In the genomic region with DNA sequence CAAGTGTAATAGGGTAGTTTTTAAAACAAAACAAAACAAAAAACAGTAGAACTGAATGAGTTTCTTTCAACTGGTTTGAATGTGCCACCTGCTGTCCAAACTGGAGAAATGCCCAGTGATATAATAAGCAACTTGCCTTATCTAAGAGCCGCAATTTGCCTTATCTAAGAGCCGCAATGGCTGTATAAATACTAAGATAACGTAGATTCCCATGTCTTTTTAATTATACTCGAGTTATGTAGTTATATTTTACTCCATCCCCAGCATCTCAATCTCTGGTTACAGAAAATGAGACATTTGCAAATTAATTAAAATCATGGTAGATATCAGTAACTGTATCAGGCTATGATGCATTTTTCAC, we compare ENCODE assay signal across 8 cellular contexts.
DNase-seq lines count a peak whose midpoint lies in the region; ATAC-seq and TF ChIP-seq lines count a peak whose summit lies in the region.

No MANE protein-coding gene starts in this region.

- H3K9me3 Mint-ChIP-seq in CD14-positive monocyte, result peaks cover 0 to 2% (median 0%) of the 10 kb centered on the region in 7 donors

- H3K9me3 ChIP-seq in neural cell (ENCODE audit: low read length), result no peaks in the 10 kb centered on the region
- H3K9me3 ChIP-seq in aorta (ENCODE audit: control insufficient read depth, low read length), result no peaks in the 10 kb centered on the region

- H3K4me3 Mint-ChIP-seq in CD14-positive monocyte, result no peak overlapping the region

- no peaks in the 10 kb centered on the region for H3K4me1 ChIP-seq in aorta (ENCODE audit: control insufficient read depth in 1 of 2, insufficient read depth in 2 of 2, low read length in 2 of 2)

- no peak overlapping the region for H3K9ac ChIP-seq in neural cell (ENCODE audit: low read length)

- peaks cover 46 to 56% of the 10 kb centered on the region in 2 donors for H3K36me3 Mint-ChIP-seq in CD14-positive monocyte

- intact Hi-C loops in CD14-positive monocyte (cut with micrococcal nuclease) (loop anchor here in 1 of 2 donors (10.0 kb wide), 1 partner anchor 162 kb away; a partner anchor contains a TSS), aorta (cut with DNase I) (loop anchor here (5.0 to 10.0 kb wide), 2 partner anchors 622 to 624 kb away; no protein-coding TSS in a partner anchor)

- H3K9me2 ChIP-seq in neural cell (ENCODE audit: insufficient read depth, low read length), result no peaks in the 10 kb centered on the region

- DNase-seq in CD14-positive monocyte (ENCODE audit: low spot score), result no peak
- DNase-seq in H4 (ENCODE audit: low spot score), result peak; percentile 56
- DNase-seq in OCI-M1 (lab: John Stamatoyannopoulos, UW), result peak; percentile 83
- DNase-seq in epidermal melanocyte (ENCODE audit: insufficient read length, low spot score), result peak; percentile 43
- DNase-seq in aorta, result no peak
- DNase-seq in NCI-H1048 (lab: John Stamatoyannopoulos, UW), result no peak

- H3F3A ChIP-seq in neural cell (ENCODE audit: insufficient read depth, low read length, poor library complexity, severe bottlenecking), result no peaks in the 10 kb centered on the region

- peak overlapping the region in 1 of 7 donors; percentile 18 for H3K27ac Mint-ChIP-seq in CD14-positive monocyte

- TF ChIP-seq CTCF in CD14-positive monocyte (IDR thresholded peaks at IDR 0.05) (peak; percentile 61), neural cell (IDR thresholded peaks at IDR 0.05; ENCODE audit: poor library complexity, severe bottlenecking) (peak; percentile 75)

- H3K79me2 ChIP-seq in neural cell (replicated peaks; ENCODE audit: insufficient read depth, low read length), result no peaks in the 10 kb centered on the region

- H4K20me1 ChIP-seq in neural cell (ENCODE audit: insufficient read depth), result no peaks in the 10 kb centered on the region

- no peak for TF ChIP-seq EP300 in neural cell (conservative IDR thresholded peaks at IDR 0.05; ENCODE audit: poor library complexity, severe bottlenecking)

- WGBS in aorta, 2 donors, result 4% methylated on average over 4 of the region's 4 CpGs

- no peaks in the 10 kb centered on the region for H3K36me3 ChIP-seq in neural cell (ENCODE audit: insufficient read depth, low read length)
- H3K36me3 ChIP-seq in aorta (ENCODE audit: control insufficient read depth in 1 of 2, insufficient read depth in 2 of 2, low read length in 1 of 2), result no peaks in the 10 kb centered on the region

- ATAC-seq in aorta (ENCODE audit: low FRiP score) (no peak), GM21825 (IDR thresholded peaks at IDR 0.05; ENCODE audit: unreplicated experiment) (no peak)

- no peak overlapping the region for H3K4me3 ChIP-seq in neural cell (ENCODE audit: low read length)
- H3K4me3 ChIP-seq in aorta (ENCODE audit: low read length in 2 of 2), result no peak overlapping the region

- no peak overlapping the region for H3K4me2 ChIP-seq in neural cell (ENCODE audit: low read length)

- peaks cover 4% of the 10 kb centered on the region for H3K4me1 Mint-ChIP-seq in CD14-positive monocyte

- no peaks in the 10 kb centered on the region for H3K27me3 ChIP-seq in neural cell (ENCODE audit: insufficient read depth, low read depth, low read length)
- H3K27me3 ChIP-seq in aorta (ENCODE audit: control insufficient read depth in 1 of 2, insufficient read depth in 2 of 2, low read length in 1 of 2), result no peaks in the 10 kb centered on the region

- H2AFZ ChIP-seq in neural cell (ENCODE audit: low read depth, low read length), result no peak overlapping the region

- no peak overlapping the region for H3K27ac ChIP-seq in neural cell (ENCODE audit: low read length)
- no peak overlapping the region for H3K27ac ChIP-seq in aorta (ENCODE audit: low read depth in 1 of 2, low read length in 2 of 2)

- TF ChIP-seq RAD21 in neural cell (conservative IDR thresholded peaks at IDR 0.05), result peak; percentile 78

- H3K27me3 Mint-ChIP-seq in CD14-positive monocyte (ENCODE audit: low read depth in 3 of 3), result no peaks in the 10 kb centered on the region

TF ChIP-seq in neural cell, 6 proteins besides CTCF, POLR2A, EP300 and RAD21:
- TF ChIP-seq, protein P1, sequence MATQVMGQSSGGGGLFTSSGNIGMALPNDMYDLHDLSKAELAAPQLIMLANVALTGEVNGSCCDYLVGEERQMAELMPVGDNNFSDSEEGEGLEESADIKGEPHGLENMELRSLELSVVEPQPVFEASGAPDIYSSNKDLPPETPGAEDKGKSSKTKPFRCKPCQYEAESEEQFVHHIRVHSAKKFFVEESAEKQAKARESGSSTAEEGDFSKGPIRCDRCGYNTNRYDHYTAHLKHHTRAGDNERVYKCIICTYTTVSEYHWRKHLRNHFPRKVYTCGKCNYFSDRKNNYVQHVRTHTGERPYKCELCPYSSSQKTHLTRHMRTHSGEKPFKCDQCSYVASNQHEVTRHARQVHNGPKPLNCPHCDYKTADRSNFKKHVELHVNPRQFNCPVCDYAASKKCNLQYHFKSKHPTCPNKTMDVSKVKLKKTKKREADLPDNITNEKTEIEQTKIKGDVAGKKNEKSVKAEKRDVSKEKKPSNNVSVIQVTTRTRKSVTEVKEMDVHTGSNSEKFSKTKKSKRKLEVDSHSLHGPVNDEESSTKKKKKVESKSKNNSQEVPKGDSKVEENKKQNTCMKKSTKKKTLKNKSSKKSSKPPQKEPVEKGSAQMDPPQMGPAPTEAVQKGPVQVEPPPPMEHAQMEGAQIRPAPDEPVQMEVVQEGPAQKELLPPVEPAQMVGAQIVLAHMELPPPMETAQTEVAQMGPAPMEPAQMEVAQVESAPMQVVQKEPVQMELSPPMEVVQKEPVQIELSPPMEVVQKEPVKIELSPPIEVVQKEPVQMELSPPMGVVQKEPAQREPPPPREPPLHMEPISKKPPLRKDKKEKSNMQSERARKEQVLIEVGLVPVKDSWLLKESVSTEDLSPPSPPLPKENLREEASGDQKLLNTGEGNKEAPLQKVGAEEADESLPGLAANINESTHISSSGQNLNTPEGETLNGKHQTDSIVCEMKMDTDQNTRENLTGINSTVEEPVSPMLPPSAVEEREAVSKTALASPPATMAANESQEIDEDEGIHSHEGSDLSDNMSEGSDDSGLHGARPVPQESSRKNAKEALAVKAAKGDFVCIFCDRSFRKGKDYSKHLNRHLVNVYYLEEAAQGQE (IDR thresholded peaks at IDR 0.05; ENCODE audit: borderline replicate concordance), result no peak
- TF ChIP-seq POLR2AphosphoS5 (IDR thresholded peaks at IDR 0.05), result no peak
- no peak for TF ChIP-seq MXI1 (conservative IDR thresholded peaks at IDR 0.05; ENCODE audit: poor library complexity, severe bottlenecking)
- TF ChIP-seq SMC3 (conservative IDR thresholded peaks at IDR 0.05; ENCODE audit: poor library complexity), result peak; percentile 85

Comparison
In these comparisons a context has a peak if more than half of its experiments do, and no peak if none do; other contexts are left out.
1. DNase-seq: peak in H4 (single experiment), OCI-M1 (single experiment) and epidermal melanocyte (single experiment); none in CD14-positive monocyte (single experiment), aorta (0 of 2) and NCI-H1048 (single experiment).